In the genomic region with DNA sequence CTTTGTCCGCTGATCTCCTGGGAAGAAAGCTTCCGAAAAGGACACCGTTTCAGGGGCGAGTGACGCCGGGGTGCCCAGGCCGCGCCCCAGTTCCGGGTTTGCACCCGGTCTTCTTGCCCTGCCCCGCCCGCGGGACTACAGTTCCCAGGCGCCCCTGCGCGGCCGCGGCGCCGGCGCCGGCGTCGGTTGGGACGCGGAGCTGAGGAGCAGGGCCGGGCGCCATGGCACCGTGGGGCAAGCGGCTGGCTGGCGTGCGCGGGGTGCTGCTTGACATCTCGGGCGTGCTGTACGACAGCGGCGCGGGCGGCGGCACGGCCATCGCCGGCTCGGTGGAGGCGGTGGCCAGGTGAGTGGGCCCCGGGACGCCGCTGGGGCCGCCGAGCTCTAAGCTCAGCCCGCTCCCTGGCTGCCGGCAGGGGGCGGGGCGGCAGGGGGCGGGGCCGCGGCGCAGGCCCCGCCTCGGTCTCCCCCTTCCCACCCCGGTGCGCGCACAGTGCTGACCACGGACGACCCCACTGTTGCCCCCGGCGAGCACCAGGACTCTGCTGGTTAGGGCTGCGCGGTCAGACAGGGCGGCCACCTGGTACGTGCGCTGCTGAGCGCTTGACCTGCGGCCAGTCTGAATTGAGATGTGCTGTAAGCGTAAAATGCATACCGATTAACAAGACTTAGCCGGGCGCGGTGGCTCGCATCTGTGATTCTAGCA, we compare ENCODE assay signal across 1 cellular context.
A peak's percentile ranks its signal among the peaks of the same experiment; 100 is the strongest.
TF ChIP-seq lines count a peak whose summit lies in the region.

A gene with protein sequence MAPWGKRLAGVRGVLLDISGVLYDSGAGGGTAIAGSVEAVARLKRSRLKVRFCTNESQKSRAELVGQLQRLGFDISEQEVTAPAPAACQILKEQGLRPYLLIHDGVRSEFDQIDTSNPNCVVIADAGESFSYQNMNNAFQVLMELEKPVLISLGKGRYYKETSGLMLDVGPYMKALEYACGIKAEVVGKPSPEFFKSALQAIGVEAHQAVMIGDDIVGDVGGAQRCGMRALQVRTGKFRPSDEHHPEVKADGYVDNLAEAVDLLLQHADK (plus strand): TSS at position 182 of the 706 bp plus-strand sequence. CDS start 40 bp downstream, at position 222.

TF ChIP-seq in HEK293, 187 proteins besides CTCF, POLR2A, EP300 and RAD21 (continued from another document and continues in another):
- TF ChIP-seq, protein P1, sequence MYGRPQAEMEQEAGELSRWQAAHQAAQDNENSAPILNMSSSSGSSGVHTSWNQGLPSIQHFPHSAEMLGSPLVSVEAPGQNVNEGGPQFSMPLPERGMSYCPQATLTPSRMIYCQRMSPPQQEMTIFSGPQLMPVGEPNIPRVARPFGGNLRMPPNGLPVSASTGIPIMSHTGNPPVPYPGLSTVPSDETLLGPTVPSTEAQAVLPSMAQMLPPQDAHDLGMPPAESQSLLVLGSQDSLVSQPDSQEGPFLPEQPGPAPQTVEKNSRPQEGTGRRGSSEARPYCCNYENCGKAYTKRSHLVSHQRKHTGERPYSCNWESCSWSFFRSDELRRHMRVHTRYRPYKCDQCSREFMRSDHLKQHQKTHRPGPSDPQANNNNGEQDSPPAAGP (tag by site-specific recombination; IDR thresholded peaks at IDR 0.05), result no peak
- TF ChIP-seq SP3 (tag by site-specific recombination; IDR thresholded peaks at IDR 0.05) (peak; percentile 28; the same call in 1 of the 2 replicates), ZNF660 (tag by site-specific recombination; IDR thresholded peaks at IDR 0.05) (no peak; the same call in 1 of the 2 replicates), ZNF501 (tag by site-specific recombination; IDR thresholded peaks at IDR 0.05) (no peak), ZNF585B (tag by site-specific recombination; IDR thresholded peaks at IDR 0.05) (no peak), HOXC10 (CRISPR knock-in tag; IDR thresholded peaks at IDR 0.05) (no peak), ZNF311 (tag by site-specific recombination; IDR thresholded peaks at IDR 0.05; ENCODE audit: borderline replicate concordance) (no peak), FEZF1 (tag by site-specific recombination; IDR thresholded peaks at IDR 0.05) (no peak), ZNF184 (tag by site-specific recombination; IDR thresholded peaks at IDR 0.05) (0 out of 2 replicates have a peak, but pooled peaks have one; percentile 50), ZNF341 (tag by site-specific recombination; IDR thresholded peaks at IDR 0.05; ENCODE audit: low read depth) (no peak), ZBTB21 (tag by site-specific recombination; IDR thresholded peaks at IDR 0.05) (no peak), IKZF3 (tag by site-specific recombination; IDR thresholded peaks at IDR 0.05) (no peak), ZNF266 (tag by site-specific recombination; IDR thresholded peaks at IDR 0.05; ENCODE audit: low read depth) (no peak), ZNF621 (tag by site-specific recombination; IDR thresholded peaks at IDR 0.05) (no peak), HOXA7 (CRISPR knock-in tag; IDR thresholded peaks at IDR 0.05; ENCODE audit: borderline replicate concordance) (no peak), ZBTB48 (tag by site-specific recombination; IDR thresholded peaks at IDR 0.05) (0 out of 2 replicates have a peak, but pooled peaks have one; percentile 66), TRIM28 (IDR thresholded peaks at IDR 0.05; ENCODE audit: borderline replicate concordance, low read length) (no peak), ZNF548 (tag by site-specific recombination; IDR thresholded peaks at IDR 0.05) (no peak), ZSCAN30 (tag by site-specific recombination; IDR thresholded peaks at IDR 0.05) (peak; percentile 50; the same call in 1 of the 2 replicates), ZSCAN23 (tag by site-specific recombination; IDR thresholded peaks at IDR 0.05) (no peak), ZNF404 (tag by site-specific recombination; IDR thresholded peaks at IDR 0.05) (no peak), YY1 (tag by site-specific recombination; IDR thresholded peaks at IDR 0.05) (peak; percentile 71), YY2 (tag by site-specific recombination; IDR thresholded peaks at IDR 0.05) (no peak), ZNF555 (tag by site-specific recombination; conservative IDR thresholded peaks at IDR 0.05) (no peak), KLF9 (tag by site-specific recombination; IDR thresholded peaks at IDR 0.05; ENCODE audit: low read depth) (peak; percentile 79), ZNF10 (tag by site-specific recombination; IDR thresholded peaks at IDR 0.05) (no peak), KLF10 (tag by site-specific recombination; IDR thresholded peaks at IDR 0.05) (no peak)
- TF ChIP-seq, protein P2, sequence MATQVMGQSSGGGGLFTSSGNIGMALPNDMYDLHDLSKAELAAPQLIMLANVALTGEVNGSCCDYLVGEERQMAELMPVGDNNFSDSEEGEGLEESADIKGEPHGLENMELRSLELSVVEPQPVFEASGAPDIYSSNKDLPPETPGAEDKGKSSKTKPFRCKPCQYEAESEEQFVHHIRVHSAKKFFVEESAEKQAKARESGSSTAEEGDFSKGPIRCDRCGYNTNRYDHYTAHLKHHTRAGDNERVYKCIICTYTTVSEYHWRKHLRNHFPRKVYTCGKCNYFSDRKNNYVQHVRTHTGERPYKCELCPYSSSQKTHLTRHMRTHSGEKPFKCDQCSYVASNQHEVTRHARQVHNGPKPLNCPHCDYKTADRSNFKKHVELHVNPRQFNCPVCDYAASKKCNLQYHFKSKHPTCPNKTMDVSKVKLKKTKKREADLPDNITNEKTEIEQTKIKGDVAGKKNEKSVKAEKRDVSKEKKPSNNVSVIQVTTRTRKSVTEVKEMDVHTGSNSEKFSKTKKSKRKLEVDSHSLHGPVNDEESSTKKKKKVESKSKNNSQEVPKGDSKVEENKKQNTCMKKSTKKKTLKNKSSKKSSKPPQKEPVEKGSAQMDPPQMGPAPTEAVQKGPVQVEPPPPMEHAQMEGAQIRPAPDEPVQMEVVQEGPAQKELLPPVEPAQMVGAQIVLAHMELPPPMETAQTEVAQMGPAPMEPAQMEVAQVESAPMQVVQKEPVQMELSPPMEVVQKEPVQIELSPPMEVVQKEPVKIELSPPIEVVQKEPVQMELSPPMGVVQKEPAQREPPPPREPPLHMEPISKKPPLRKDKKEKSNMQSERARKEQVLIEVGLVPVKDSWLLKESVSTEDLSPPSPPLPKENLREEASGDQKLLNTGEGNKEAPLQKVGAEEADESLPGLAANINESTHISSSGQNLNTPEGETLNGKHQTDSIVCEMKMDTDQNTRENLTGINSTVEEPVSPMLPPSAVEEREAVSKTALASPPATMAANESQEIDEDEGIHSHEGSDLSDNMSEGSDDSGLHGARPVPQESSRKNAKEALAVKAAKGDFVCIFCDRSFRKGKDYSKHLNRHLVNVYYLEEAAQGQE (tag by site-specific recombination; IDR thresholded peaks at IDR 0.05), result no peak
- TF ChIP-seq, protein P3, sequence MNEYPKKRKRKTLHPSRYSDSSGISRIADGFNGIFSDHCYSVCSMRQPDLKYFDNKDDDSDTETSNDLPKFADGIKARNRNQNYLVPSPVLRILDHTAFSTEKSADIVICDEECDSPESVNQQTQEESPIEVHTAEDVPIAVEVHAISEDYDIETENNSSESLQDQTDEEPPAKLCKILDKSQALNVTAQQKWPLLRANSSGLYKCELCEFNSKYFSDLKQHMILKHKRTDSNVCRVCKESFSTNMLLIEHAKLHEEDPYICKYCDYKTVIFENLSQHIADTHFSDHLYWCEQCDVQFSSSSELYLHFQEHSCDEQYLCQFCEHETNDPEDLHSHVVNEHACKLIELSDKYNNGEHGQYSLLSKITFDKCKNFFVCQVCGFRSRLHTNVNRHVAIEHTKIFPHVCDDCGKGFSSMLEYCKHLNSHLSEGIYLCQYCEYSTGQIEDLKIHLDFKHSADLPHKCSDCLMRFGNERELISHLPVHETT (tag by site-specific recombination; IDR thresholded peaks at IDR 0.05), result no peak
- TF ChIP-seq, protein P4, sequence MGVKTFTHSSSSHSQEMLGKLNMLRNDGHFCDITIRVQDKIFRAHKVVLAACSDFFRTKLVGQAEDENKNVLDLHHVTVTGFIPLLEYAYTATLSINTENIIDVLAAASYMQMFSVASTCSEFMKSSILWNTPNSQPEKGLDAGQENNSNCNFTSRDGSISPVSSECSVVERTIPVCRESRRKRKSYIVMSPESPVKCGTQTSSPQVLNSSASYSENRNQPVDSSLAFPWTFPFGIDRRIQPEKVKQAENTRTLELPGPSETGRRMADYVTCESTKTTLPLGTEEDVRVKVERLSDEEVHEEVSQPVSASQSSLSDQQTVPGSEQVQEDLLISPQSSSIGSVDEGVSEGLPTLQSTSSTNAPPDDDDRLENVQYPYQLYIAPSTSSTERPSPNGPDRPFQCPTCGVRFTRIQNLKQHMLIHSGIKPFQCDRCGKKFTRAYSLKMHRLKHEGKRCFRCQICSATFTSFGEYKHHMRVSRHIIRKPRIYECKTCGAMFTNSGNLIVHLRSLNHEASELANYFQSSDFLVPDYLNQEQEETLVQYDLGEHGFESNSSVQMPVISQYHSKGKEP (tag by site-specific recombination; IDR thresholded peaks at IDR 0.05), result 0 out of 2 replicates have a peak, but pooled peaks have one; percentile 55
- TF ChIP-seq, protein P5, sequence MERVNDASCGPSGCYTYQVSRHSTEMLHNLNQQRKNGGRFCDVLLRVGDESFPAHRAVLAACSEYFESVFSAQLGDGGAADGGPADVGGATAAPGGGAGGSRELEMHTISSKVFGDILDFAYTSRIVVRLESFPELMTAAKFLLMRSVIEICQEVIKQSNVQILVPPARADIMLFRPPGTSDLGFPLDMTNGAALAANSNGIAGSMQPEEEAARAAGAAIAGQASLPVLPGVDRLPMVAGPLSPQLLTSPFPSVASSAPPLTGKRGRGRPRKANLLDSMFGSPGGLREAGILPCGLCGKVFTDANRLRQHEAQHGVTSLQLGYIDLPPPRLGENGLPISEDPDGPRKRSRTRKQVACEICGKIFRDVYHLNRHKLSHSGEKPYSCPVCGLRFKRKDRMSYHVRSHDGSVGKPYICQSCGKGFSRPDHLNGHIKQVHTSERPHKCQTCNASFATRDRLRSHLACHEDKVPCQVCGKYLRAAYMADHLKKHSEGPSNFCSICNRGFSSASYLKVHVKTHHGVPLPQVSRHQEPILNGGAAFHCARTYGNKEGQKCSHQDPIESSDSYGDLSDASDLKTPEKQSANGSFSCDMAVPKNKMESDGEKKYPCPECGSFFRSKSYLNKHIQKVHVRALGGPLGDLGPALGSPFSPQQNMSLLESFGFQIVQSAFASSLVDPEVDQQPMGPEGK (tag by site-specific recombination; IDR thresholded peaks at IDR 0.05), result 0 out of 2 replicates have a peak, but pooled peaks have one; percentile 10
- TF ChIP-seq, protein P6, sequence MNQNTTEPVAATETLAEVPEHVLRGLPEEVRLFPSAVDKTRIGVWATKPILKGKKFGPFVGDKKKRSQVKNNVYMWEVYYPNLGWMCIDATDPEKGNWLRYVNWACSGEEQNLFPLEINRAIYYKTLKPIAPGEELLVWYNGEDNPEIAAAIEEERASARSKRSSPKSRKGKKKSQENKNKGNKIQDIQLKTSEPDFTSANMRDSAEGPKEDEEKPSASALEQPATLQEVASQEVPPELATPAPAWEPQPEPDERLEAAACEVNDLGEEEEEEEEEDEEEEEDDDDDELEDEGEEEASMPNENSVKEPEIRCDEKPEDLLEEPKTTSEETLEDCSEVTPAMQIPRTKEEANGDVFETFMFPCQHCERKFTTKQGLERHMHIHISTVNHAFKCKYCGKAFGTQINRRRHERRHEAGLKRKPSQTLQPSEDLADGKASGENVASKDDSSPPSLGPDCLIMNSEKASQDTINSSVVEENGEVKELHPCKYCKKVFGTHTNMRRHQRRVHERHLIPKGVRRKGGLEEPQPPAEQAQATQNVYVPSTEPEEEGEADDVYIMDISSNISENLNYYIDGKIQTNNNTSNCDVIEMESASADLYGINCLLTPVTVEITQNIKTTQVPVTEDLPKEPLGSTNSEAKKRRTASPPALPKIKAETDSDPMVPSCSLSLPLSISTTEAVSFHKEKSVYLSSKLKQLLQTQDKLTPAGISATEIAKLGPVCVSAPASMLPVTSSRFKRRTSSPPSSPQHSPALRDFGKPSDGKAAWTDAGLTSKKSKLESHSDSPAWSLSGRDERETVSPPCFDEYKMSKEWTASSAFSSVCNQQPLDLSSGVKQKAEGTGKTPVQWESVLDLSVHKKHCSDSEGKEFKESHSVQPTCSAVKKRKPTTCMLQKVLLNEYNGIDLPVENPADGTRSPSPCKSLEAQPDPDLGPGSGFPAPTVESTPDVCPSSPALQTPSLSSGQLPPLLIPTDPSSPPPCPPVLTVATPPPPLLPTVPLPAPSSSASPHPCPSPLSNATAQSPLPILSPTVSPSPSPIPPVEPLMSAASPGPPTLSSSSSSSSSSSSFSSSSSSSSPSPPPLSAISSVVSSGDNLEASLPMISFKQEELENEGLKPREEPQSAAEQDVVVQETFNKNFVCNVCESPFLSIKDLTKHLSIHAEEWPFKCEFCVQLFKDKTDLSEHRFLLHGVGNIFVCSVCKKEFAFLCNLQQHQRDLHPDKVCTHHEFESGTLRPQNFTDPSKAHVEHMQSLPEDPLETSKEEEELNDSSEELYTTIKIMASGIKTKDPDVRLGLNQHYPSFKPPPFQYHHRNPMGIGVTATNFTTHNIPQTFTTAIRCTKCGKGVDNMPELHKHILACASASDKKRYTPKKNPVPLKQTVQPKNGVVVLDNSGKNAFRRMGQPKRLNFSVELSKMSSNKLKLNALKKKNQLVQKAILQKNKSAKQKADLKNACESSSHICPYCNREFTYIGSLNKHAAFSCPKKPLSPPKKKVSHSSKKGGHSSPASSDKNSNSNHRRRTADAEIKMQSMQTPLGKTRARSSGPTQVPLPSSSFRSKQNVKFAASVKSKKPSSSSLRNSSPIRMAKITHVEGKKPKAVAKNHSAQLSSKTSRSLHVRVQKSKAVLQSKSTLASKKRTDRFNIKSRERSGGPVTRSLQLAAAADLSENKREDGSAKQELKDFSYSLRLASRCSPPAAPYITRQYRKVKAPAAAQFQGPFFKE (tag by site-specific recombination; IDR thresholded peaks at IDR 0.05; ENCODE audit: borderline replicate concordance), result no peak
- TF ChIP-seq, protein P7, sequence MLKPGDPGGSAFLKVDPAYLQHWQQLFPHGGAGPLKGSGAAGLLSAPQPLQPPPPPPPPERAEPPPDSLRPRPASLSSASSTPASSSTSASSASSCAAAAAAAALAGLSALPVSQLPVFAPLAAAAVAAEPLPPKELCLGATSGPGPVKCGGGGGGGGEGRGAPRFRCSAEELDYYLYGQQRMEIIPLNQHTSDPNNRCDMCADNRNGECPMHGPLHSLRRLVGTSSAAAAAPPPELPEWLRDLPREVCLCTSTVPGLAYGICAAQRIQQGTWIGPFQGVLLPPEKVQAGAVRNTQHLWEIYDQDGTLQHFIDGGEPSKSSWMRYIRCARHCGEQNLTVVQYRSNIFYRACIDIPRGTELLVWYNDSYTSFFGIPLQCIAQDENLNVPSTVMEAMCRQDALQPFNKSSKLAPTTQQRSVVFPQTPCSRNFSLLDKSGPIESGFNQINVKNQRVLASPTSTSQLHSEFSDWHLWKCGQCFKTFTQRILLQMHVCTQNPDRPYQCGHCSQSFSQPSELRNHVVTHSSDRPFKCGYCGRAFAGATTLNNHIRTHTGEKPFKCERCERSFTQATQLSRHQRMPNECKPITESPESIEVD (tag by site-specific recombination; IDR thresholded peaks at IDR 0.05), result no peak
- TF ChIP-seq, protein P8, sequence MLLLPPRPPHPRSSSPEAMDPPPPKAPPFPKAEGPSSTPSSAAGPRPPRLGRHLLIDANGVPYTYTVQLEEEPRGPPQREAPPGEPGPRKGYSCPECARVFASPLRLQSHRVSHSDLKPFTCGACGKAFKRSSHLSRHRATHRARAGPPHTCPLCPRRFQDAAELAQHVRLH (tag by site-specific recombination; IDR thresholded peaks at IDR 0.05), result no peak
- TF ChIP-seq, protein P9, sequence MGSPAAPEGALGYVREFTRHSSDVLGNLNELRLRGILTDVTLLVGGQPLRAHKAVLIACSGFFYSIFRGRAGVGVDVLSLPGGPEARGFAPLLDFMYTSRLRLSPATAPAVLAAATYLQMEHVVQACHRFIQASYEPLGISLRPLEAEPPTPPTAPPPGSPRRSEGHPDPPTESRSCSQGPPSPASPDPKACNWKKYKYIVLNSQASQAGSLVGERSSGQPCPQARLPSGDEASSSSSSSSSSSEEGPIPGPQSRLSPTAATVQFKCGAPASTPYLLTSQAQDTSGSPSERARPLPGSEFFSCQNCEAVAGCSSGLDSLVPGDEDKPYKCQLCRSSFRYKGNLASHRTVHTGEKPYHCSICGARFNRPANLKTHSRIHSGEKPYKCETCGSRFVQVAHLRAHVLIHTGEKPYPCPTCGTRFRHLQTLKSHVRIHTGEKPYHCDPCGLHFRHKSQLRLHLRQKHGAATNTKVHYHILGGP (tag by site-specific recombination; IDR thresholded peaks at IDR 0.05), result no peak
